24 cellular contexts compared by ENCODE assay signal in genomic region chr17:19315104-19315503, GRCh38. TPM values are rescaled to one million over a fixed set of nuclear protein-coding genes. Genes with fewer than 3 reads are reported as not detected.
DNase-seq lines count a peak whose midpoint lies in the region; ATAC-seq and TF ChIP-seq lines count a peak whose summit lies in the region.
"Had no signal": no experiment of that assay in that cellular context is flagged by ENCODE, and none has a peak within 500 bp of the region (broad histone marks: within the 10 kb centered on the region; RNA-seq: fewer than 3 reads in every experiment).

No MANE protein-coding gene starts in this region.

- DNase-seq in WTC11 (ENCODE audit: low spot score) = no peak
- DNase-seq in islet precursor cell = peak; percentile 40
- DNase-seq in neural progenitor cell (ENCODE audit: low spot score) = no peak
- DNase-seq in thyroid gland = no peak
- no peak for DNase-seq in activated CD8-positive, alpha-beta memory T cell treated with anti-CD3 and anti-CD28 coated beads for 24 hours
- DNase-seq: CD4-positive, CD25-positive, alpha-beta regulatory T cell; DMS79; GM23248; H9; HFFc6; KG1; NCI-H1092 treated with DMSO at 0.1 percent for 48 hours; NCI-H1436 treated with DMSO at 0.1 percent for 48 hours; NCI-H2029; NCI-H345; NCI-H524; NCI-H774 had no signal

- no peak overlapping the region for H3K4me3 ChIP-seq in neural progenitor cell
- H3K4me3 ChIP-seq in thyroid gland (replicated peaks in 1 of 3) = no peak overlapping the region
- H3K4me3 ChIP-seq: A549, GM23248 had no signal

- peaks cover 23% of the 10 kb centered on the region for H3K4me1 Mint-ChIP-seq in WTC11
- H3K4me1 Mint-ChIP-seq in neural progenitor cell = peaks cover 49% of the 10 kb centered on the region
- H3K4me1 Mint-ChIP-seq: CD4-positive, CD25-positive, alpha-beta regulatory T cell had no signal

- no peak overlapping the region for H3K9ac ChIP-seq in neural progenitor cell
- H3K9ac ChIP-seq: GM23248 had no signal

- TF ChIP-seq CTCF in WTC11 (IDR thresholded peaks at IDR 0.05) = no peak
- TF ChIP-seq CTCF in neural progenitor cell (IDR thresholded peaks at IDR 0.05) = no peak
- TF ChIP-seq CTCF in thyroid gland (IDR thresholded peaks at IDR 0.05) = no peak

- ATAC-seq in WTC11 (no peak), HG03159 (IDR thresholded peaks at IDR 0.05; ENCODE audit: unreplicated experiment) (no peak), HG03039 (IDR thresholded peaks at IDR 0.05; ENCODE audit: unreplicated experiment) (no peak), HG03095 (IDR thresholded peaks at IDR 0.05; ENCODE audit: unreplicated experiment) (no peak)
- ATAC-seq: A549, Panc1 had no signal

- H3K9me3 ChIP-seq in neural progenitor cell (ENCODE audit: low read depth) (no peaks in the 10 kb centered on the region), thyroid gland (no peaks in the 10 kb centered on the region)
- H3K9me3 ChIP-seq: A549 had no signal

- WGBS in thyroid gland, 2 donors = 98 to 100% methylated on average over 4 of the region's 4 CpGs

- TF ChIP-seq POLR2A in thyroid gland (IDR thresholded peaks at IDR 0.05) = no peak

- H3K9me3 Mint-ChIP-seq in WTC11 (no peaks in the 10 kb centered on the region), neural progenitor cell (no peaks in the 10 kb centered on the region)
- H3K9me3 Mint-ChIP-seq: CD4-positive, CD25-positive, alpha-beta regulatory T cell; H9; HFFc6 had no signal

- POLR2A ChIA-PET in WTC11 (lab: Charles Lee) = no interaction called here

- H3K36me3 Mint-ChIP-seq in WTC11 = peaks cover 38% of the 10 kb centered on the region
- H3K36me3 Mint-ChIP-seq in neural progenitor cell = peaks cover 24% of the 10 kb centered on the region

- H3K36me3 ChIP-seq in neural progenitor cell = no peaks in the 10 kb centered on the region
- H3K36me3 ChIP-seq in thyroid gland = peaks cover 0 to 8% of the 10 kb centered on the region in 2 donors

- peaks cover 10% of the 10 kb centered on the region for H3K4me1 ChIP-seq in neural progenitor cell
- peaks cover 38 to 49% of the 10 kb centered on the region in 2 donors for H3K4me1 ChIP-seq in thyroid gland

- no peaks in the 10 kb centered on the region for H3K79me2 ChIP-seq in neural progenitor cell (ENCODE audit: low read depth)

- H4K20me1 ChIP-seq in neural progenitor cell (ENCODE audit: low read depth) = peaks cover 21% of the 10 kb centered on the region

- intact Hi-C loops in thyroid gland (cut with DNase I) = no loop called here

- H3K27ac Mint-ChIP-seq in WTC11 (peak overlapping the region; percentile 54), neural progenitor cell (peak overlapping the region; percentile 36)
- H3K27ac Mint-ChIP-seq: B cell; CD4-positive, CD25-positive, alpha-beta regulatory T cell; HFFc6 had no signal

- CTCF ChIA-PET in WTC11 (lab: Charles Lee) = no interaction called here

- H3K27ac ChIP-seq in neural progenitor cell = no peak overlapping the region
- H3K27ac ChIP-seq in thyroid gland = peak overlapping the region; percentile 3 to 89 (median 87)
- H3K27ac ChIP-seq: A549, GM23248, HL-60 had no signal

- H3K4me3 Mint-ChIP-seq in WTC11 = no peak overlapping the region
- no peak overlapping the region for H3K4me3 Mint-ChIP-seq in neural progenitor cell
- H3K4me3 Mint-ChIP-seq: B cell; CD4-positive, CD25-positive, alpha-beta regulatory T cell; H9; HFFc6 had no signal

- H3K27me3 ChIP-seq in neural progenitor cell (no peaks in the 10 kb centered on the region), thyroid gland (no peaks in the 10 kb centered on the region)

- H3K4me2 ChIP-seq in neural progenitor cell = no peak overlapping the region
- H3K4me2 ChIP-seq: A549 had no signal

- H3K27me3 Mint-ChIP-seq in WTC11 (ENCODE audit: low read depth) (no peaks in the 10 kb centered on the region), neural progenitor cell (ENCODE audit: insufficient read depth, low read depth) (peaks cover 3% of the 10 kb centered on the region)

- H3F3A ChIP-seq in neural progenitor cell (ENCODE audit: low read depth) = peaks cover 11% of the 10 kb centered on the region

- H2AFZ ChIP-seq in neural progenitor cell (replicated peaks) = no peak overlapping the region
- H2AFZ ChIP-seq: GM23248 had no signal

TF ChIP-seq in WTC11, 78 proteins besides CTCF, POLR2A, EP300 and RAD21:
- TF ChIP-seq GABPB1 (CRISPR knock-in tag; IDR thresholded peaks at IDR 0.05) = no peak
- no peak for TF ChIP-seq MXD4 (CRISPR knock-in tag; IDR thresholded peaks at IDR 0.05; ENCODE audit: borderline replicate concordance)
- no peak for TF ChIP-seq HMGXB4 (CRISPR knock-in tag; IDR thresholded peaks at IDR 0.05)
- no peak for TF ChIP-seq STAT6 (CRISPR knock-in tag; conservative IDR thresholded peaks at IDR 0.05; ENCODE audit: low read depth)
- no peak for TF ChIP-seq ZNF671 (CRISPR knock-in tag; IDR thresholded peaks at IDR 0.05)
- TF ChIP-seq ATF1 (CRISPR knock-in tag; IDR thresholded peaks at IDR 0.05) = no peak
- no peak for TF ChIP-seq SOX15 (CRISPR knock-in tag; IDR thresholded peaks at IDR 0.05)
- no peak for TF ChIP-seq SP1 (CRISPR knock-in tag; conservative IDR thresholded peaks at IDR 0.05)

RNA-seq across cellular contexts. Expression of gene B9D1, which starts 47.4 kb away (rescaled TPM):
- total RNA-seq in WTC11 (2021) = 31.9 to 39.2 TPM (median 39.0 TPM) in 3 replicates
- 15.1 and 43.0 TPM in 2 replicates for total RNA-seq in neural progenitor cell (ENCODE audit: low replicate concordance)
- 100 to 1,000 TPM in 2 of 4 donors, 10 to 100 TPM in 2; 45.0 to 104 (median 90.3) TPM for total RNA-seq in thyroid gland
